16 cellular contexts compared by ENCODE assay signal in the genomic region with DNA sequence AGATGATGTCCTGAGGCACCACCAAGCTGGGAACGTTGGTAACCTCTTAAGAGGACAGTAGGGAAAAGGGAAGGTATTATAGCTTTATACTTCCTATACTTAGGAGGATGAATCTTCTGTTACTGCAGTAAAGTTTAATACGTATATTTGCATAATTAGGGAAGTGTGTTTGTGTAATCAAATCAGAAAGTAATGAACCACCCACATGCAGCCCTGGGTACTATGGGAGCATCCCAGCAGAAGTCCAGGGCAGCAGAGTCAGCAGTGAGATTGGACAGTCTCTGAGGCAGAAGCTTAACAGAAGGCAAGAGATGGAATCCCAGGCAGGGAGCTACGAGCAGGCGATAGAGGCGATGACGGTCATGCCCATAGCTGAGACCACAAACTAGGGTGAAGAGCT. TPM values are rescaled to one million over a fixed set of nuclear protein-coding genes. Genes with fewer than 3 reads are reported as not detected.
DNase-seq lines count a peak whose midpoint lies in the region; ATAC-seq and TF ChIP-seq lines count a peak whose summit lies in the region.
"Had no signal": no experiment of that assay in that cellular context is flagged by ENCODE, and none has a peak within 500 bp of the region (broad histone marks: within the 10 kb centered on the region; RNA-seq: fewer than 3 reads in every experiment).

No MANE protein-coding gene starts in this region.

- H3K9me3 Mint-ChIP-seq in MCF 10A (ENCODE audit: unreplicated experiment) (no peaks in the 10 kb centered on the region), HFFc6 (no peaks in the 10 kb centered on the region), chondrocyte (ENCODE audit: low read depth) (no peaks in the 10 kb centered on the region)
- no peaks in the 10 kb centered on the region for H3K9me3 Mint-ChIP-seq in stimulated activated naive B cell treated with anti-CD40 and anti-IgM and Interleukin-4, amounts not matched to agents 10 μg/mL and 1 μg/mL and 100 μg/mL, for 72 hours

- TF ChIP-seq POLR2A in body of pancreas (IDR thresholded peaks at IDR 0.05), result no peak

- H3K4me3 Mint-ChIP-seq in MCF 10A (ENCODE audit: unreplicated experiment) (no peak overlapping the region), HFFc6 (no peak overlapping the region), chondrocyte (ENCODE audit: unreplicated experiment) (no peak overlapping the region)
- H3K4me3 Mint-ChIP-seq in stimulated activated naive B cell treated with anti-CD40 and anti-IgM and Interleukin-4, amounts not matched to agents 10 μg/mL and 1 μg/mL and 100 μg/mL, for 72 hours, result no peak overlapping the region

- H3K4me1 ChIP-seq in mammary epithelial cell (ENCODE audit: insufficient read depth, low read length) (peaks cover 1% of the 10 kb centered on the region), body of pancreas (peaks cover 32% of the 10 kb centered on the region)

- no peak overlapping the region for H3K4me2 ChIP-seq in mammary epithelial cell (ENCODE audit: insufficient read depth, low read depth, low read length)

- H3K79me2 ChIP-seq in mammary epithelial cell (ENCODE audit: insufficient read depth, low read length), result peaks cover 97% of the 10 kb centered on the region

- no peaks in the 10 kb centered on the region for H3K27me3 ChIP-seq in mammary epithelial cell (ENCODE audit: insufficient read depth, low read length)
- no peaks in the 10 kb centered on the region for H3K27me3 ChIP-seq in body of pancreas

- H4K20me1 ChIP-seq in mammary epithelial cell (ENCODE audit: insufficient read depth, low read length), result peaks cover 8% of the 10 kb centered on the region

- in situ Hi-C loops in mammary epithelial cell (cut with MboI; ENCODE audit: low sequenced_read_pairs in 2 of 2), result no loop called here

- H3K27me3 Mint-ChIP-seq in MCF 10A (ENCODE audit: insufficient read depth, unreplicated experiment) (no peaks in the 10 kb centered on the region), HFFc6 (ENCODE audit: insufficient read depth) (no peaks in the 10 kb centered on the region; the same call in 1 of the 2 replicates), chondrocyte (ENCODE audit: low read depth) (no peaks in the 10 kb centered on the region)
- H3K27me3 Mint-ChIP-seq in stimulated activated naive B cell treated with anti-CD40 and anti-IgM and Interleukin-4, amounts not matched to agents 10 μg/mL and 1 μg/mL and 100 μg/mL, for 72 hours, result no peaks in the 10 kb centered on the region

- WGBS in mammary epithelial cell (ENCODE audit: low coverage, missing lambda C conversion rate), result 83% methylated on average over 6 of the region's 6 CpGs
- WGBS in body of pancreas, 2 donors, result 88 to 90% methylated on average over 6 of the region's 6 CpGs

- no peak overlapping the region for H2AFZ ChIP-seq in mammary epithelial cell (ENCODE audit: low read depth, low read length)

- no peak for ATAC-seq in stimulated activated naive B cell treated with anti-CD40 and anti-IgM and Interleukin-4, amounts not matched to agents 10 μg/mL and 1 μg/mL and 100 μg/mL, for 72 hours (replicated peaks)
- no peak for ATAC-seq in body of pancreas
- no peak for ATAC-seq in HG03457 (IDR thresholded peaks at IDR 0.05; ENCODE audit: unreplicated experiment)
- ATAC-seq: PC-3 had no signal

- TF ChIP-seq CTCF in MCF 10A (IDR thresholded peaks at IDR 0.05; ENCODE audit: unreplicated experiment), result no peak
- no peak for TF ChIP-seq CTCF in mammary epithelial cell (conservative IDR thresholded peaks at IDR 0.05 in 1 of 2, IDR thresholded peaks at IDR 0.05 in 1 of 2; ENCODE audit: extremely low read depth in 1 of 2, insufficient read depth in 1 of 2, low read depth in 1 of 2, low read length in 2 of 2)
- no peak for TF ChIP-seq CTCF in HFFc6 (IDR thresholded peaks at IDR 0.05)
- TF ChIP-seq CTCF in chondrocyte (IDR thresholded peaks at IDR 0.05), result no peak
- no peak for TF ChIP-seq CTCF in body of pancreas (IDR thresholded peaks at IDR 0.05)

- peak overlapping the region; percentile 50 for H3K27ac Mint-ChIP-seq in MCF 10A (ENCODE audit: low read depth, unreplicated experiment)
- H3K27ac Mint-ChIP-seq in HFFc6, result peak overlapping the region; percentile 22; the same call in 1 of the 2 replicates
- H3K27ac Mint-ChIP-seq in chondrocyte (ENCODE audit: unreplicated experiment), result peak overlapping the region; percentile 3
- peak overlapping the region; percentile 84 for H3K27ac Mint-ChIP-seq in stimulated activated naive B cell treated with anti-CD40 and anti-IgM and Interleukin-4, amounts not matched to agents 10 μg/mL and 1 μg/mL and 100 μg/mL, for 72 hours

- H3K9me3 ChIP-seq in mammary epithelial cell (replicated peaks; ENCODE audit: insufficient read depth, low read length) (no peaks in the 10 kb centered on the region), body of pancreas (no peaks in the 10 kb centered on the region)

- DNase-seq in MCF 10A (ENCODE audit: unreplicated experiment), result no peak
- no peak for DNase-seq in mammary epithelial cell
- DNase-seq in HFFc6, result no peak
- no peak for DNase-seq in chondrocyte (ENCODE audit: low spot score)
- DNase-seq in stimulated activated naive B cell treated with anti-CD40 and anti-IgM and Interleukin-4, amounts not matched to agents 10 μg/mL and 1 μg/mL and 100 μg/mL, for 72 hours, result no peak
- DNase-seq in body of pancreas, result no peak
- no peak for DNase-seq in DMS53 (lab: John Stamatoyannopoulos, UW)
- DNase-seq: ACHN, DMS 273 treated with DMSO at 0.1 percent for 48 hours, Kasumi-1, NCI-H1417, NCI-H2081 treated with DMSO at 0.1 percent for 48 hours, NCI-H2227 treated with DMSO at 0.1 percent for 48 hours, NCI-H524 treated with DMSO at 0.1 percent for 48 hours, PC-3 had no signal

- intact Hi-C loops in MCF 10A (cut with micrococcal nuclease) (no loop called here), mammary epithelial cell (cut with micrococcal nuclease) (no loop called here), body of pancreas (cut with DNase I) (no loop called here)

- POLR2A ChIA-PET in MCF 10A (lab: Yijun Ruan, JAX), result interaction anchor here (3.0 kb wide), 1 partner anchor 12 kb away, joined by 21 read pairs; a partner anchor contains a TSS

- no peak overlapping the region for H3K27ac ChIP-seq in mammary epithelial cell (ENCODE audit: insufficient read depth, low read depth, low read length)
- H3K27ac ChIP-seq in body of pancreas, result no peak overlapping the region

- H3K4me1 Mint-ChIP-seq in MCF 10A (ENCODE audit: insufficient read depth, unreplicated experiment) (peaks cover 16% of the 10 kb centered on the region), HFFc6 (ENCODE audit: low read depth) (peaks cover 30% of the 10 kb centered on the region), chondrocyte (ENCODE audit: low read depth) (peaks cover 34% of the 10 kb centered on the region)
- H3K4me1 Mint-ChIP-seq in stimulated activated naive B cell treated with anti-CD40 and anti-IgM and Interleukin-4, amounts not matched to agents 10 μg/mL and 1 μg/mL and 100 μg/mL, for 72 hours, result peaks cover 22 to 41% of the 10 kb centered on the region in 2 donors

- no peak overlapping the region for H3K9ac ChIP-seq in mammary epithelial cell (ENCODE audit: insufficient read depth, low read length)

- no peak overlapping the region for H3K4me3 ChIP-seq in mammary epithelial cell (replicated peaks in 1 of 3; ENCODE audit: insufficient read depth in 1 of 3, low read depth in 2 of 3, low read length in 3 of 3)
- H3K4me3 ChIP-seq in body of pancreas, result no peak overlapping the region

- BruUV-seq in MCF 10A (replicated peaks; lab: Mats Ljungman, UMichigan) (no TSS peak), mammary epithelial cell (replicated peaks; lab: Mats Ljungman, UMichigan) (no TSS peak)

- H3K36me3 ChIP-seq in mammary epithelial cell (ENCODE audit: insufficient read depth, low read length) (peaks cover 1% of the 10 kb centered on the region), body of pancreas (replicated peaks in 1 of 2; ENCODE audit: insufficient read depth in 1 of 2, low read depth in 2 of 2) (no peaks in the 10 kb centered on the region)

- dilution Hi-C loops in mammary epithelial cell (cut with HindIII; ENCODE audit: low sequenced_read_pairs), result no loop called here

- CTCF ChIA-PET in MCF 10A (lab: Yijun Ruan, JAX), result interaction anchor here (1.5 to 2.5 kb wide), 2 partner anchors 11 to 13 kb away, joined by 4 to 7 read pairs; no protein-coding TSS in a partner anchor
- CTCF ChIA-PET in mammary epithelial cell (lab: Charles Lee; ENCODE audit: low non-redundant PET), result no interaction called here

- H3K36me3 Mint-ChIP-seq in MCF 10A (ENCODE audit: insufficient read depth, unreplicated experiment) (peaks cover 59% of the 10 kb centered on the region), HFFc6 (ENCODE audit: low read depth) (no peaks in the 10 kb centered on the region; the same call in 1 of the 2 replicates), chondrocyte (ENCODE audit: low read depth) (no peaks in the 10 kb centered on the region)
- H3K36me3 Mint-ChIP-seq in stimulated activated naive B cell treated with anti-CD40 and anti-IgM and Interleukin-4, amounts not matched to agents 10 μg/mL and 1 μg/mL and 100 μg/mL, for 72 hours, result peaks cover 25 to 34% of the 10 kb centered on the region in 2 donors

RNA-seq across cellular contexts. Expression of a gene that starts 12.5 kb away (rescaled TPM):
- total RNA-seq in MCF 10A (2022) (135 and 137 TPM in 2 replicates), mammary epithelial cell (10 to 100 TPM; 26.0 to 88.5 TPM), chondrocyte (56.6 to 77.1 TPM (median 58.3 TPM) in 3 replicates), body of pancreas (100 to 1,000 TPM in 1 of 2 donors, 10 to 100 TPM in 1; 49.8 to 244 TPM)
- polyA plus RNA-seq in mammary epithelial cell, result 30.9 TPM
- polyA minus RNA-seq in mammary epithelial cell, result 42.5 TPM
- total RNA-seq in HFFc6 (2021; fragmentation: NEBNext Ultra II Directional; extraction: Animal tissue kit (Norgen Biotek cat#: 25700)), result 10 to 100 TPM; 41.7 to 53.6 (median 49.3) TPM

RNA-seq across cellular contexts. Expression of a gene that starts 12.9 kb away (rescaled TPM):
- total RNA-seq in MCF 10A (2022), result 98.6 and 118 TPM in 2 replicates
- total RNA-seq in mammary epithelial cell, result 10 to 100 TPM; 20.2 to 49.1 TPM
- 7.6 TPM for polyA plus RNA-seq in mammary epithelial cell
- polyA minus RNA-seq in mammary epithelial cell, result 28.9 TPM
- 10 to 100 TPM; 30.4 to 41.8 (median 37.3) TPM for total RNA-seq in HFFc6 (2021; fragmentation: NEBNext Ultra II Directional; extraction: Animal tissue kit (Norgen Biotek cat#: 25700))
- total RNA-seq in chondrocyte, result 48.2 to 62.7 TPM (median 49.2 TPM) in 3 replicates
- 100 to 1,000 TPM in 1 of 2 donors, 10 to 100 TPM in 1; 38.7 to 104 TPM for total RNA-seq in body of pancreas

RNA-seq across cellular contexts. Expression of a gene that starts 44.9 kb away (rescaled TPM):
- total RNA-seq in MCF 10A (2022) (51.5 and 73.0 TPM in 2 replicates), mammary epithelial cell (10 to 100 TPM; 25.3 to 71.2 TPM), chondrocyte (61.0 to 66.6 TPM (median 65.3 TPM) in 3 replicates), body of pancreas (10 to 100 TPM; 14.5 to 14.8 TPM)
- 46.8 TPM for polyA plus RNA-seq in mammary epithelial cell
- polyA minus RNA-seq in mammary epithelial cell, result 14.5 TPM
- total RNA-seq in HFFc6 (2021; fragmentation: NEBNext Ultra II Directional; extraction: Animal tissue kit (Norgen Biotek cat#: 25700)), result 10 to 100 TPM; 77.9 to 91.6 (median 80.1) TPM

RNA-seq across cellular contexts. Expression of a gene that starts 45.4 kb away (rescaled TPM):
- 4.1 and 5.5 TPM in 2 replicates for total RNA-seq in MCF 10A (2022)
- 10 to 100 TPM in 1 of 2 donors, 1 to 10 TPM in 1; 6.4 to 10.5 TPM for total RNA-seq in mammary epithelial cell
- 5.2 TPM for polyA plus RNA-seq in mammary epithelial cell
- polyA minus RNA-seq in mammary epithelial cell, result 4.6 TPM
- 1 to 10 TPM; 3.5 to 9.1 (median 4.5) TPM for total RNA-seq in HFFc6 (2021; fragmentation: NEBNext Ultra II Directional; extraction: Animal tissue kit (Norgen Biotek cat#: 25700))
- total RNA-seq in chondrocyte, result 7.2 to 9.9 TPM (median 9.9 TPM) in 3 replicates
- total RNA-seq in body of pancreas, result 10 to 100 TPM; 11.9 to 21.8 TPM

RNA-seq across cellular contexts. Expression of a gene that starts 54.7 kb away (rescaled TPM):
- 1,569 and 1,807 TPM in 2 replicates for total RNA-seq in MCF 10A (2022)
- total RNA-seq in mammary epithelial cell, result 100 to 1,000 TPM; 323 to 990 TPM
- polyA plus RNA-seq in mammary epithelial cell, result 717 TPM
- 88.8 TPM for polyA minus RNA-seq in mammary epithelial cell
- total RNA-seq in HFFc6 (2021; fragmentation: NEBNext Ultra II Directional; extraction: Animal tissue kit (Norgen Biotek cat#: 25700)), result 100 to 1,000 TPM; 712 to 903 (median 850) TPM
- 537 to 578 TPM (median 548 TPM) in 3 replicates for total RNA-seq in chondrocyte
- 100 to 1,000 TPM; 280 to 342 TPM for total RNA-seq in body of pancreas

Comparison
In these comparisons a context has a peak if more than half of its experiments do, and no peak if none do; other contexts are left out.
1. H3K27ac Mint-ChIP-seq: peak in every context shown above with its lines; median percentile 84 in stimulated activated naive B cell treated with anti-CD40 and anti-IgM and Interleukin-4, amounts not matched to agents 10 μg/mL and 1 μg/mL and 100 μg/mL, for 72 hours; 50 in MCF 10A; 22 in HFFc6; 3 in chondrocyte.